In genomic region chr10:133440633-133441285, GRCh38 we compare ENCODE assay signal across 17 cellular contexts. TPM values are rescaled to one million over a fixed set of nuclear protein-coding genes. Genes with fewer than 3 reads are reported as not detected.
"Had no signal": no experiment of that assay in that cellular context is flagged by ENCODE, and none has a peak within 500 bp of the region (broad histone marks: within the 10 kb centered on the region; RNA-seq: fewer than 3 reads in every experiment).

No MANE protein-coding gene starts in this region.

- H3K9me3 ChIP-seq: adrenal gland, mucosa of descending colon, pancreas, SJCRH30 had no signal

- H3K4me3 Mint-ChIP-seq: activated naive CD4-positive, alpha-beta T cell treated with anti-CD3 and anti-CD28 coated beads for 36 hours; memory B cell; naive thymus-derived CD4-positive, alpha-beta T cell; neural progenitor cell had no signal

- H3K27ac ChIP-seq: adrenal gland, neural progenitor cell, pancreas, SJCRH30 had no signal

- H3K27me3 ChIP-seq: adrenal gland, neural progenitor cell, pancreas, SJCRH30 had no signal

- DNase-seq: activated CD4-positive, alpha-beta T cell treated with anti-CD3 and anti-CD28 coated beads, Interleukin-2, amount 50 U/mL, for 1 hour; activated naive CD4-positive, alpha-beta T cell treated with anti-CD3 and anti-CD28 coated beads for 36 hours; foreskin fibroblast; hippocampal formation; naive thymus-derived CD4-positive, alpha-beta T cell; SJCRH30; stimulated activated CD4-positive, alpha-beta T cell treated with anti-CD3 and anti-CD28 coated beads, Interleukin-1b, Interleukin-23, amount 100 ng/mL, for 48 hours; stimulated activated CD8-positive, alpha-beta memory T cell treated with anti-CD3 and anti-CD28 coated beads, Interleukin-4, amount 100 ng/mL, for 48 hours; stimulated activated naive CD4-positive, alpha-beta T cell had no signal

- ATAC-seq: activated T-helper 17 cell treated with anti-CD3 and anti-CD28 coated beads, Interleukin-2, amount 50 U/mL, for 72 hours; mucosa of descending colon; naive thymus-derived CD4-positive, alpha-beta T cell; pancreas had no signal

- H3K27ac Mint-ChIP-seq: activated naive CD4-positive, alpha-beta T cell treated with anti-CD3 and anti-CD28 coated beads for 36 hours; memory B cell; naive thymus-derived CD4-positive, alpha-beta T cell; neural progenitor cell had no signal

- H3K4me1 Mint-ChIP-seq: neural progenitor cell had no signal

- H3K4me3 ChIP-seq: adrenal gland, mucosa of descending colon, neural progenitor cell, pancreas, SJCRH30 had no signal

- H3K9me3 Mint-ChIP-seq: activated T-helper 17 cell treated with anti-CD3 and anti-CD28 coated beads, Interleukin-2, amount 50 U/mL, for 72 hours; memory B cell had no signal

- H3K4me1 ChIP-seq: neural progenitor cell, pancreas, SJCRH30 had no signal

- H3K36me3 ChIP-seq: adrenal gland, neural progenitor cell, pancreas, SJCRH30 had no signal

RNA-seq across cellular contexts. Expression of gene SPRN, which starts 16.3 kb away (rescaled TPM):
- total RNA-seq: activated naive CD4-positive, alpha-beta T cell treated with anti-CD3 and anti-CD28 coated beads for 36 hours; activated T-helper 17 cell treated with anti-CD3 and anti-CD28 coated beads, Interleukin-2, amount 50 U/mL, for 72 hours; dermis microvascular lymphatic vessel endothelial cell; naive thymus-derived CD4-positive, alpha-beta T cell; SJCRH30; T-helper 1 cell treated with Interleukin-12 subunit alpha and Interleukin-12 subunit beta and Interleukin-4 antibody, amounts not matched to agents 30 ng/mL and 1 ng/mL, for 36 hours had no signal
